Comparison of ENCODE assay signal across 8 cellular contexts in the genomic region with DNA sequence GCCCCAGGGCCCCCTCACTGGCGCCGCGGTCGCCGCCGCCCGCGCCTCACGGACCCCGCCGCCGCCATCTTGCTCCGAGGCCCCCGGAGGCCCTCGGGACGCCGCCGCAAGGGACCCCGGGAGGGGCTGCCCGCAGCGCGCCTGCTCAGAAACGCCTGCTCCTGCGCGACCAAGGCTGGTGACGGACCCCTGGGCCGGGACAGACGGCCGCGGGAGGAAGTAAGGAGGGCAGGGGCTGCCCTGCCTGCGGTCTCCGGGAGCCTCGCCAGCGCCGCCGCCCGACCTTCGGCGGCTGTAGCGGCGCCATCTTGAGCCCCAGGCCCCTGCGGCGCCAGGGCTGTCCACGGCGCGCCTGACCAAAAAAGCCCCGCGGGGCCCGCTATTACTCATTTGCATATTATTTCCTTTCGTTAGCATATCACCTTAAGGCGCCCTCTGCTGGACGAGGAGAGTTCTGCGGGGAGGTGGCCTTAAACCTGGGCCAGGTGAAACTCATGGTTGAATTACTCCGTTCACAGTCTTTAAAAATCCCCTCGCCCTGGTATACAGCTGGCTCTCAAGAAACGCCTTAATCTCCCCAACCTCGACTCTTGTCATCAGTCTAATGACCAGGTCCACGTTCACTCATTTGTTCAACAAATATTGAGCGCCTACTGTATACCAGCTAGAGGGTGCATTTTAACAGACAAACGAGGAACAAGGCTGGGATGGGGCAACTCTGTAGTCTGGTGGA. TPM values are rescaled to one million over a fixed set of nuclear protein-coding genes. Genes with fewer than 3 reads are reported as not detected.
DNase-seq lines count a peak whose midpoint lies in the region; ATAC-seq and TF ChIP-seq lines count a peak whose summit lies in the region.

A gene with protein sequence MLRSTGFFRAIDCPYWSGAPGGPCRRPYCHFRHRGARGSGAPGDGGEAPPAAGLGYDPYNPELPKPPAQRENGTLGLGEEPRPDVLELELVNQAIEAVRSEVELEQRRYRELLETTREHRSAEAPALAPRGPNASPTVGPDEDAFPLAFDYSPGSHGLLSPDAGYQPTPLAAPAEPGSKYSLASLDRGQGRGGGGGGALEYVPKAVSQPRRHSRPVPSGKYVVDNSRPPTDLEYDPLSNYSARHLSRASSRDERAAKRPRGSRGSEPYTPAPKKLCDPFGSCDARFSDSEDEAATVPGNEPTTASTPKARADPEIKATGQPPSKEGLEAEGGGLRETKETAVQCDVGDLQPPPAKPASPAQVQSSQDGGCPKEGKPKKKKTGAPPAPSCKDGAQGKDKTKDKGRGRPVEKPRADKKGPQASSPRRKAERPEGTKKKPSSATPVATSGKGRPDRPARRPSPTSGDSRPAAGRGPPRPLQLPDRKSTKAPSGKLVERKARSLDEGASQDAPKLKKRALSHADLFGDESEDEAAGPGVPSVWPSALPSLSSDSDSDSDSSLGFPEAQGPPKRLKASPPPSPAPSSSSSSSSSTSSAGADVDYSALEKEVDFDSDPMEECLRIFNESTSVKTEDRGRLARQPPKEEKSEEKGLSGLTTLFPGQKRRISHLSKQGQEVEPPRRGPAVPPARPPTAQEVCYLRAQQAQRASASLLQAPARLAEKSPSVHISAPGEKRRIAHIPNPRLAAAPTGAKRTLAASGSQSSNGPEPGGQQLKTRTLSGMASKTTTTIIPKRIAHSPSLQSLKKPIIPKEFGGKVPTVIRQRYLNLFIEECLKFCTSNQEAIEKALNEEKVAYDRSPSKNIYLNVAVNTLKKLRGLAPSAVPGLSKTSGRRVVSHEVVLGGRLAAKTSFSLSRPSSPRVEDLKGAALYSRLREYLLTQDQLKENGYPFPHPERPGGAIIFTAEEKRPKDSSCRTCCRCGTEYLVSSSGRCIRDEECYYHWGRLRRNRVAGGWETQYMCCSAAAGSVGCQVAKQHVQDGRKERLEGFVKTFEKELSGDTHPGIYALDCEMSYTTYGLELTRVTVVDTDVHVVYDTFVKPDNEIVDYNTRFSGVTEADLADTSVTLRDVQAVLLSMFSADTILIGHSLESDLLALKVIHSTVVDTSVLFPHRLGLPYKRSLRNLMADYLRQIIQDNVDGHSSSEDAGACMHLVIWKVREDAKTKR (minus strand): TSS at position 85 of the 733 bp plus-strand sequence. CDS start 125 bp downstream, outside the sequence.

- H3K9me3 ChIP-seq in SK-N-MC (ENCODE audit: low read depth, low read length) (no peaks in the 10 kb centered on the region), testis (no peaks in the 10 kb centered on the region)

- POLR2A ChIA-PET in GM10248 (lab: Yijun Ruan, JAX), result interaction anchor here (0.6 kb wide), 1 partner anchor 12 kb away, joined by 5 read pairs; no protein-coding TSS in a partner anchor

- H3K4me1 Mint-ChIP-seq in HFFc6 (ENCODE audit: low read depth), result peaks cover 32% of the 10 kb centered on the region
- H3K4me1 Mint-ChIP-seq in activated naive CD4-positive, alpha-beta T cell treated with anti-CD3 and anti-CD28 coated beads, Interleukin-2, amount 10 ng/mL, durations not matched to agents 7 days and 5 days, result peaks cover 65% of the 10 kb centered on the region

- peak within 1 kb of the TSS; percentile 98 for H3K9ac ChIP-seq in SK-N-MC (ENCODE audit: insufficient read length)

- H3K4me3 Mint-ChIP-seq in HFFc6, result peak within 1 kb of the TSS; percentile 98
- peak within 1 kb of the TSS; percentile 87 for H3K4me3 Mint-ChIP-seq in activated naive CD4-positive, alpha-beta T cell treated with anti-CD3 and anti-CD28 coated beads, Interleukin-2, amount 10 ng/mL, durations not matched to agents 7 days and 5 days

- intact Hi-C loops in testis (cut with DNase I; ENCODE audit: low total_unique reads), result no loop called here

- DNase-seq in GM10248 (ENCODE audit: extremely low spot score) (peak; percentile 93), HFFc6 (peak; percentile 88), NB4 (ENCODE audit: low read depth) (peak; percentile 90), SK-N-MC (ENCODE audit: low read depth, low spot score) (peak; percentile 90), glomerular endothelial cell (ENCODE audit: extremely low read depth, low read depth, low spot score) (peak; percentile 57), omental fat pad (ENCODE audit: low spot score) (peak; percentile 97), testis (peak; percentile 97)
- DNase-seq in activated naive CD4-positive, alpha-beta T cell treated with anti-CD3 and anti-CD28 coated beads, Interleukin-2, amount 10 ng/mL, durations not matched to agents 7 days and 5 days, result peak; percentile 99

- no peaks in the 10 kb centered on the region for H3K36me3 ChIP-seq in SK-N-MC (ENCODE audit: insufficient read depth, low read length)
- H3K36me3 ChIP-seq in testis (ENCODE audit: low read depth, missing control alignments), result no peaks in the 10 kb centered on the region

- H3K27me3 Mint-ChIP-seq in HFFc6 (ENCODE audit: insufficient read depth), result peaks cover 4% of the 10 kb centered on the region
- no peaks in the 10 kb centered on the region for H3K27me3 Mint-ChIP-seq in activated naive CD4-positive, alpha-beta T cell treated with anti-CD3 and anti-CD28 coated beads, Interleukin-2, amount 10 ng/mL, durations not matched to agents 7 days and 5 days

- peak; percentile 87 for TF ChIP-seq CTCF in GM10248 (IDR thresholded peaks at IDR 0.05; ENCODE audit: control extremely low read depth, extremely low read depth, low read depth, missing control alignments)
- TF ChIP-seq CTCF in HFFc6 (IDR thresholded peaks at IDR 0.05), result peak; percentile 98
- peak; percentile 68 for TF ChIP-seq CTCF in NB4 (IDR thresholded peaks at IDR 0.05; ENCODE audit: low read depth, low read length)
- TF ChIP-seq CTCF in omental fat pad (IDR thresholded peaks at IDR 0.05), result peak in 1 of 3 donors; percentile 76
- peak; percentile 94 to 98 (median 95) for TF ChIP-seq CTCF in testis (IDR thresholded peaks at IDR 0.05)

- H3K36me3 Mint-ChIP-seq in HFFc6 (ENCODE audit: low read depth), result peaks cover 9% of the 10 kb centered on the region
- peaks cover 9% of the 10 kb centered on the region for H3K36me3 Mint-ChIP-seq in activated naive CD4-positive, alpha-beta T cell treated with anti-CD3 and anti-CD28 coated beads, Interleukin-2, amount 10 ng/mL, durations not matched to agents 7 days and 5 days

- CTCF ChIA-PET in GM10248 (lab: Yijun Ruan, JAX), result interaction anchor here (0.7 to 2.1 kb wide), 6 partner anchors 9 to 413 kb away, joined by 3 to 18 read pairs (median 6); no protein-coding TSS in a partner anchor
- CTCF ChIA-PET in activated naive CD4-positive, alpha-beta T cell treated with anti-CD3 and anti-CD28 coated beads, Interleukin-2, amount 10 ng/mL, durations not matched to agents 7 days and 5 days (lab: Charles Lee), result interaction anchor here (0.9 to 1.2 kb wide), 4 partner anchors 11 to 215 kb away, joined by 3 to 9 read pairs (median 4); no protein-coding TSS in a partner anchor

- H3K27ac ChIP-seq in SK-N-MC, result peak within 1 kb of the TSS; percentile 99
- peak within 1 kb of the TSS; percentile 99 for H3K27ac ChIP-seq in testis

- no peaks in the 10 kb centered on the region for H3K9me3 Mint-ChIP-seq in HFFc6
- no peaks in the 10 kb centered on the region for H3K9me3 Mint-ChIP-seq in activated naive CD4-positive, alpha-beta T cell treated with anti-CD3 and anti-CD28 coated beads, Interleukin-2, amount 10 ng/mL, durations not matched to agents 7 days and 5 days

- WGBS in testis, 2 donors, result 4% methylated on average over 25 to 41 of the region's 60 CpGs

- no peaks in the 10 kb centered on the region for H3K27me3 ChIP-seq in testis

- TF ChIP-seq POLR2A in NB4 (IDR thresholded peaks at IDR 0.05; ENCODE audit: extremely low read depth, insufficient read length) (peak; percentile 38), testis (IDR thresholded peaks at IDR 0.05) (no peak)

- peaks cover 43% of the 10 kb centered on the region for H3K4me1 ChIP-seq in testis

- peak; percentile 68 for ATAC-seq in omental fat pad (ENCODE audit: low FRiP score)

- H3K4me3 ChIP-seq in NB4 (ENCODE audit: low read depth, low read length) (peak within 1 kb of the TSS; percentile 89), SK-N-MC (peak within 1 kb of the TSS; percentile 89), testis (peak within 1 kb of the TSS; percentile 97 to 99)

- H3K27ac Mint-ChIP-seq in HFFc6, result peak within 1 kb of the TSS; percentile 98
- peak within 1 kb of the TSS; percentile 94 for H3K27ac Mint-ChIP-seq in activated naive CD4-positive, alpha-beta T cell treated with anti-CD3 and anti-CD28 coated beads, Interleukin-2, amount 10 ng/mL, durations not matched to agents 7 days and 5 days

RNA-seq across cellular contexts. Expression of the gene that starts here (rescaled TPM):
- total RNA-seq in HFFc6 (2021; fragmentation: NEBNext Ultra II Directional; extraction: Animal tissue kit (Norgen Biotek cat#: 25700)), result 10 to 100 TPM; 32.9 to 38.2 (median 34.6) TPM
- 19.2 and 40.0 TPM in 2 replicates for total RNA-seq in glomerular endothelial cell
- 10 to 100 TPM; 17.0 to 31.3 (median 19.6) TPM for total RNA-seq in omental fat pad
- 100 to 1,000 TPM; 149 to 200 TPM for total RNA-seq in testis
- 104 TPM for polyA plus RNA-seq in testis (ENCODE audit: insufficient read depth, low read depth, low replicate concordance)

Comparison
In these comparisons a context has a peak if more than half of its experiments do, and no peak if none do; other contexts are left out.
1. Peak in every context shown above with its lines: DNase-seq, ATAC-seq, H3K4me3 ChIP-seq and H3K27ac ChIP-seq.